Comparison of ENCODE assay signal across 1 cellular context in genomic region chr1:169893645-169894423, GRCh38.
A peak's percentile ranks its signal among the peaks of the same experiment; 100 is the strongest.
TF ChIP-seq lines count a peak whose summit lies in the region.

TSS of gene SCYL3 (minus strand) at chr1:169893896. CDS start at chr1:169888840, 5,056 bp downstream.

TF ChIP-seq in K562, 482 proteins besides CTCF, POLR2A, EP300 and RAD21 (continued from another document and continues in another):
- TF ChIP-seq ATF4 (CRISPR knock-in tag; IDR thresholded peaks at IDR 0.05) = 0 out of 2 replicates have a peak, but pooled peaks have one; percentile 57
- no peak for TF ChIP-seq HSF4 (CRISPR knock-in tag; IDR thresholded peaks at IDR 0.05; ENCODE audit: borderline replicate concordance)
- peak; percentile 79 to 84 for TF ChIP-seq SIX5 (IDR thresholded peaks at IDR 0.05; ENCODE audit: borderline replicate concordance in 1 of 2, insufficient read depth in 1 of 2, low read depth in 1 of 2, low read length in 2 of 2)
- peak; percentile 46; the same call in 1 of the 2 replicates for TF ChIP-seq DPF2 (IDR thresholded peaks at IDR 0.05)
- peak; percentile 92 for TF ChIP-seq BACH1 (tag; IDR thresholded peaks at IDR 0.05)
- TF ChIP-seq MTA1 (IDR thresholded peaks at IDR 0.05; ENCODE audit: borderline replicate concordance) = peak; percentile 84; the same call in 1 of the 2 replicates
- no peak for TF ChIP-seq CHD1 (IDR thresholded peaks at IDR 0.05; ENCODE audit: low read length)
- peak in 1 of 2 experiments; percentile 83; a peak in 2 of 3 replicates for TF ChIP-seq CBX3 (IDR thresholded peaks at IDR 0.05; ENCODE audit: borderline replicate concordance in 1 of 2, low read length in 2 of 2)
- peak; percentile 95 for TF ChIP-seq ZBTB40 (IDR thresholded peaks at IDR 0.05)
- TF ChIP-seq ZBTB40 (CRISPR knock-in tag; IDR thresholded peaks at IDR 0.05) = no peak
- peak; percentile 73 for TF ChIP-seq FOSL1 (tag; conservative IDR thresholded peaks at IDR 0.05)
- TF ChIP-seq ATF6 (CRISPR knock-in tag; IDR thresholded peaks at IDR 0.05) = peak; percentile 83
- TF ChIP-seq ID3 (CRISPR knock-in tag; IDR thresholded peaks at IDR 0.05) = no peak
- TF ChIP-seq ID3 (tag; IDR thresholded peaks at IDR 0.05) = peak; percentile 95
- no peak for TF ChIP-seq ZNF780A (CRISPR knock-in tag; IDR thresholded peaks at IDR 0.05)
- peak; percentile 77; the same call in 1 of the 2 replicates for TF ChIP-seq CBFB (CRISPR knock-in tag; IDR thresholded peaks at IDR 0.05)
- TF ChIP-seq ZBTB11 (CRISPR knock-in tag; IDR thresholded peaks at IDR 0.05) = peak in 2 of 3 experiments; percentile 36 to 91; a peak in 2 of 6 replicates
- TF ChIP-seq MNT (conservative IDR thresholded peaks at IDR 0.05) = peak; percentile 75 to 76
- TF ChIP-seq HNRNPUL1 (IDR thresholded peaks at IDR 0.05; ENCODE audit: low read length) = no peak
- TF ChIP-seq MTA3 (IDR thresholded peaks at IDR 0.05; ENCODE audit: borderline replicate concordance) = peak; percentile 69; the same call in 1 of the 2 replicates
- 0 out of 2 replicates have a peak, but pooled peaks have one; percentile 31 for TF ChIP-seq SREBF2 (CRISPR knock-in tag; IDR thresholded peaks at IDR 0.05)
- TF ChIP-seq HCFC1 (IDR thresholded peaks at IDR 0.05; ENCODE audit: low read depth, low read length) = peak; percentile 95
- 0 out of 2 replicates have a peak, but pooled peaks have one; percentile 42 for TF ChIP-seq LEF1 (IDR thresholded peaks at IDR 0.05)
- TF ChIP-seq ZNF644 (tag; IDR thresholded peaks at IDR 0.05; ENCODE audit: low read depth) = peak; percentile 98
- peak; percentile 59 for TF ChIP-seq AFF4 (CRISPR knock-in tag; IDR thresholded peaks at IDR 0.05)
- peak; percentile 60 for TF ChIP-seq MYC (IDR thresholded peaks at IDR 0.05; ENCODE audit: low read depth, low read length)
- 0 out of 2 replicates have a peak, but pooled peaks have one; percentile 41 for TF ChIP-seq MYC (CRISPR knock-in tag; IDR thresholded peaks at IDR 0.05; ENCODE audit: borderline replicate concordance, low read depth)
- peak in 1 of 2 experiments; percentile 70; a peak in 2 of 4 replicates for TF ChIP-seq TRIM24 (IDR thresholded peaks at IDR 0.05)
- no peak for TF ChIP-seq BMI1 (IDR thresholded peaks at IDR 0.05; ENCODE audit: low read length)
- TF ChIP-seq SPI1 (IDR thresholded peaks at IDR 0.05; ENCODE audit: borderline replicate concordance, low read depth, low read length) = 0 out of 2 replicates have a peak, but pooled peaks have one; percentile 43
- peak; percentile 87 for TF ChIP-seq ZBTB12 (CRISPR knock-in tag; IDR thresholded peaks at IDR 0.05)
- TF ChIP-seq MXI1 (IDR thresholded peaks at IDR 0.05; ENCODE audit: low read depth, low read length) = no peak
- peak; percentile 58; the same call in 1 of the 2 replicates for TF ChIP-seq NCOA1 (IDR thresholded peaks at IDR 0.05; ENCODE audit: low read depth)
- TF ChIP-seq POLR2AphosphoS5 (IDR thresholded peaks at IDR 0.05; ENCODE audit: control insufficient read depth, insufficient read depth, low read depth, low read length) = peak; percentile 78
- peak; percentile 81 for TF ChIP-seq NFYB (IDR thresholded peaks at IDR 0.05; ENCODE audit: extremely low read depth, insufficient read length)
- TF ChIP-seq ATF7 (IDR thresholded peaks at IDR 0.05) = peak; percentile 99
